ENCODE assay signal across 8 cellular contexts in the genomic region with DNA sequence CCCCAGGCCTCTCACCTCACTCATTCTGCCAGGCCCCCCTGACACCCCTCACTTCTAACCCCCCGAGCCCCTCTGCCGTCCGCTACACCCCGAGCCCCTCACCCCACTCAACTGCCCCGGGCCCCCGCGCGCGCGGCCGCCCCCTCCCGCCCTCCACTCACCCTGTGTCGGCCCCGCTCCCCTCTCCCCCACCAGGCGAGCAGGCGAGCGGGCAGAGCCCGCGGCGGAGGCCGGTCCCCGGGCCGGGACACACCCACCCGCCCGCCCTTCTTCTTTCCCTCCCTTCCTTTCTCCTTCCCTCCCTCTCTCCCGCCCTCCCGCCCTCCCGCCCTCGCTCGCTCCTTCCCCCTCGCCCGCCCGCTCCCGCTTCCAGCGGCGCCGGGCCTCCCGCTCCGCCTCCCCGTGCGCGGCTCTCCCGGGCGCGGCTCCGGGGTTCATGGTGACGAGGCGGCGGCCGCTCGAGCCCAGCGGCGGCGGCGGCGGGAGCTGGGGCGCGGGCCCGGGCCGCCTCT. TPM values are rescaled to one million over a fixed set of nuclear protein-coding genes. Genes with fewer than 3 reads are reported as not detected.
A peak's percentile ranks its signal among the peaks of the same experiment; 100 is the strongest.
DNase-seq lines count a peak whose midpoint lies in the region; ATAC-seq and TF ChIP-seq lines count a peak whose summit lies in the region.

A gene with protein sequence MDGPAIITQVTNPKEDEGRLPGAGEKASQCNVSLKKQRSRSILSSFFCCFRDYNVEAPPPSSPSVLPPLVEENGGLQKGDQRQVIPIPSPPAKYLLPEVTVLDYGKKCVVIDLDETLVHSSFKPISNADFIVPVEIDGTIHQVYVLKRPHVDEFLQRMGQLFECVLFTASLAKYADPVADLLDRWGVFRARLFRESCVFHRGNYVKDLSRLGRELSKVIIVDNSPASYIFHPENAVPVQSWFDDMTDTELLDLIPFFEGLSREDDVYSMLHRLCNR (plus strand): TSS at position 341 of the 512 bp plus-strand sequence. CDS start 320 bp downstream, outside the sequence.

- ATAC-seq in GM23338, result peak; percentile 13
- ATAC-seq in GM19328 (IDR thresholded peaks at IDR 0.05; ENCODE audit: unreplicated experiment), result no peak
- no peak for ATAC-seq in GM18873 (IDR thresholded peaks at IDR 0.05; ENCODE audit: low FRiP score, unreplicated experiment)

- H3K36me3 ChIP-seq in ACC112 (ENCODE audit: insufficient read depth, low read length) (no peaks in the 10 kb centered on the region), GM23338 (ENCODE audit: insufficient read depth) (no peaks in the 10 kb centered on the region)

- no peaks in the 10 kb centered on the region for H3K27me3 ChIP-seq in ACC112 (ENCODE audit: insufficient read depth, low read length)
- H3K27me3 ChIP-seq in GM23338 (ENCODE audit: insufficient read depth), result peaks cover 11% of the 10 kb centered on the region

- no peak within 1 kb of the TSS for H3K27ac ChIP-seq in ACC112 (ENCODE audit: low read depth, low read length)
- no peak within 1 kb of the TSS for H3K27ac ChIP-seq in GM23338 (ENCODE audit: low read depth)
- peak within 1 kb of the TSS; percentile 92 for H3K27ac ChIP-seq in temporal lobe (ENCODE audit: low read depth, low read length)

- H4K20me1 ChIP-seq in GM23338 (replicated peaks; ENCODE audit: insufficient read depth), result peaks cover 5% of the 10 kb centered on the region; the same call in 1 of the 2 replicates

- no peak within 1 kb of the TSS for H3K27ac Mint-ChIP-seq in GM23338

- peaks cover 5% of the 10 kb centered on the region; the same call in 2 of the 3 replicates for H3K36me3 Mint-ChIP-seq in GM23338 (ENCODE audit: low read depth)

- H3K79me2 ChIP-seq in ACC112 (ENCODE audit: control insufficient read depth, insufficient read depth, low read length, unreplicated experiment), result peaks cover 47% of the 10 kb centered on the region
- peaks cover 43% of the 10 kb centered on the region for H3K79me2 ChIP-seq in GM23338 (replicated peaks; ENCODE audit: insufficient read depth)

- H3K4me1 ChIP-seq in ACC112 (ENCODE audit: control insufficient read depth, insufficient read depth, low read length, unreplicated experiment) (peaks cover 33% of the 10 kb centered on the region), GM23338 (ENCODE audit: insufficient read depth) (peaks cover 26% of the 10 kb centered on the region)

- TF ChIP-seq CTCF in GM23338 (conservative IDR thresholded peaks at IDR 0.05; ENCODE audit: low read depth in 2 of 2), result no peak

- peak; percentile 65 for DNase-seq in GM23338 (ENCODE audit: low spot score)
- peak; percentile 13 for DNase-seq in T-helper 22 cell (ENCODE audit: low read depth)
- peak; percentile 17 to 43 for DNase-seq in lung microvascular endothelial cell (ENCODE audit: low read depth in 2 of 2)

- H3K9me3 Mint-ChIP-seq in GM23338, result peaks cover 5% of the 10 kb centered on the region; the same call in 2 of the 3 replicates

- peak within 1 kb of the TSS; percentile 97 for H3K4me3 ChIP-seq in ACC112 (ENCODE audit: low read depth, low read length)
- peak within 1 kb of the TSS; percentile 87 for H3K4me3 ChIP-seq in GM23338

- H3K4me3 Mint-ChIP-seq in GM23338, result peak within 1 kb of the TSS; percentile 93

- peak within 1 kb of the TSS; percentile 98 for H3K4me2 ChIP-seq in GM23338

- peaks cover 23% of the 10 kb centered on the region for H3K4me1 Mint-ChIP-seq in GM23338

- H2AFZ ChIP-seq in ACC112 (ENCODE audit: low read length, unreplicated experiment) (peak within 1 kb of the TSS; percentile 64), GM23338 (peak within 1 kb of the TSS; percentile 52; the same call in 1 of the 2 replicates)

- no peaks in the 10 kb centered on the region for H3K9me2 ChIP-seq in GM23338 (ENCODE audit: insufficient read depth)

- no peaks in the 10 kb centered on the region for H3F3A ChIP-seq in GM23338 (replicated peaks; ENCODE audit: low read depth)

- in situ Hi-C loops in endometrial microvascular endothelial cells (cut with HindIII; ENCODE audit: inconsistent ontology term, low pct_unique_long_range_greater_than_20kb, low sequenced_read_pairs), result no loop called here

- peaks cover 29% of the 10 kb centered on the region for H3K27me3 Mint-ChIP-seq in GM23338 (ENCODE audit: insufficient read depth, low read depth, poor library complexity)

TF ChIP-seq in GM23338, 12 proteins besides CTCF, POLR2A, EP300 and RAD21 (continues in another document):
- no peak for TF ChIP-seq CREB1 (CRISPR knock-in tag; IDR thresholded peaks at IDR 0.05; ENCODE audit: low read depth)
- TF ChIP-seq EZH2phosphoT487 (IDR thresholded peaks at IDR 0.05; ENCODE audit: unreplicated experiment), result no peak
- TF ChIP-seq ZNF114 (CRISPR knock-in tag; IDR thresholded peaks at IDR 0.05), result no peak
- TF ChIP-seq ZNF331 (CRISPR knock-in tag; IDR thresholded peaks at IDR 0.05; ENCODE audit: low read depth), result no peak
- TF ChIP-seq NANOG (IDR thresholded peaks at IDR 0.05; ENCODE audit: borderline replicate concordance), result no peak
- no peak for TF ChIP-seq JUNB (IDR thresholded peaks at IDR 0.05; ENCODE audit: unreplicated experiment)
- TF ChIP-seq EZH2 (IDR thresholded peaks at IDR 0.05; ENCODE audit: low read depth, unreplicated experiment), result no peak
- TF ChIP-seq, protein P1, sequence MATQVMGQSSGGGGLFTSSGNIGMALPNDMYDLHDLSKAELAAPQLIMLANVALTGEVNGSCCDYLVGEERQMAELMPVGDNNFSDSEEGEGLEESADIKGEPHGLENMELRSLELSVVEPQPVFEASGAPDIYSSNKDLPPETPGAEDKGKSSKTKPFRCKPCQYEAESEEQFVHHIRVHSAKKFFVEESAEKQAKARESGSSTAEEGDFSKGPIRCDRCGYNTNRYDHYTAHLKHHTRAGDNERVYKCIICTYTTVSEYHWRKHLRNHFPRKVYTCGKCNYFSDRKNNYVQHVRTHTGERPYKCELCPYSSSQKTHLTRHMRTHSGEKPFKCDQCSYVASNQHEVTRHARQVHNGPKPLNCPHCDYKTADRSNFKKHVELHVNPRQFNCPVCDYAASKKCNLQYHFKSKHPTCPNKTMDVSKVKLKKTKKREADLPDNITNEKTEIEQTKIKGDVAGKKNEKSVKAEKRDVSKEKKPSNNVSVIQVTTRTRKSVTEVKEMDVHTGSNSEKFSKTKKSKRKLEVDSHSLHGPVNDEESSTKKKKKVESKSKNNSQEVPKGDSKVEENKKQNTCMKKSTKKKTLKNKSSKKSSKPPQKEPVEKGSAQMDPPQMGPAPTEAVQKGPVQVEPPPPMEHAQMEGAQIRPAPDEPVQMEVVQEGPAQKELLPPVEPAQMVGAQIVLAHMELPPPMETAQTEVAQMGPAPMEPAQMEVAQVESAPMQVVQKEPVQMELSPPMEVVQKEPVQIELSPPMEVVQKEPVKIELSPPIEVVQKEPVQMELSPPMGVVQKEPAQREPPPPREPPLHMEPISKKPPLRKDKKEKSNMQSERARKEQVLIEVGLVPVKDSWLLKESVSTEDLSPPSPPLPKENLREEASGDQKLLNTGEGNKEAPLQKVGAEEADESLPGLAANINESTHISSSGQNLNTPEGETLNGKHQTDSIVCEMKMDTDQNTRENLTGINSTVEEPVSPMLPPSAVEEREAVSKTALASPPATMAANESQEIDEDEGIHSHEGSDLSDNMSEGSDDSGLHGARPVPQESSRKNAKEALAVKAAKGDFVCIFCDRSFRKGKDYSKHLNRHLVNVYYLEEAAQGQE (IDR thresholded peaks at IDR 0.05; ENCODE audit: unreplicated experiment), result no peak

RNA-seq across cellular contexts. Expression of the gene that starts here (rescaled TPM):
- total RNA-seq in GM23338 (2014; rRNA removed; shearing (Covaris generic)), result 41.2 and 42.0 TPM in 2 replicates
- 23.2 and 23.8 TPM in 2 replicates for polyA plus RNA-seq in GM23338 (2016; fragmentation: Nextera tagmentation; extraction: Ambion mirVana)
- total RNA-seq in endometrial microvascular endothelial cells (ENCODE audit: inconsistent ontology term) (17.2 TPM), lung microvascular endothelial cell (82.8 and 206 TPM in 2 replicates), temporal lobe (11.8 TPM)

Comparison
In these comparisons a context has a peak if more than half of its experiments do, and no peak if none do; other contexts are left out.
1. DNase-seq: peak in every context shown above with its lines; median percentile 65 in GM23338; 30 in lung microvascular endothelial cell; 13 in T-helper 22 cell.